ENCODE assay signal across 8 cellular contexts in the genomic region with DNA sequence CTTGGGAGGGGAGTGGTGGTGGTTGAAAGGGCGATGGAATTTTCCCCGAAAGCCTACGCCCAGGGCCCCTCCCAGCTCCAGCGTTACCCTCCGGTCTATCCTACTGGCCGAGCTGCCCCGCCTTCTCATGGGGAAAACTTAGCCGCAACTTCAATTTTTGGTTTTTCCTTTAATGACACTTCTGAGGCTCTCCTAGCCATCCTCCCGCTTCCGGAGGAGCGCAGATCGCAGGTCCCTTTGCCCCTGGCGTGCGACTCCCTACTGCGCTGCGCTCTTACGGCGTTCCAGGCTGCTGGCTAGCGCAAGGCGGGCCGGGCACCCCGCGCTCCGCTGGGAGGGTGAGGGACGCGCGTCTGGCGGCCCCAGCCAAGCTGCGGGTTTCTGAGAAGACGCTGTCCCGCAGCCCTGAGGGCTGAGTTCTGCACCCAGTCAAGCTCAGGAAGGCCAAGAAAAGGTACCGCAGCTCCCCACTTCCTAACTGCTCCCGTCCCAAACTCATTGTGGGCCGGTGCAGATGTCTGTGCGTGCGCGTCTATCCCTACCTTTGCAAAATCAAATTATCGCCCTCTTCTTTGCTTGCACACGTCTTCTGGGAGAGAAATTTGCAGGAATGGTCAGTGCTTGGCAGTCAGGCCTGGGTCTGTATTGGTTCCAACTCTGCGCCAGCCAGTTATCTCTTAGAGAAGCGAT. TPM values are rescaled to one million over a fixed set of nuclear protein-coding genes. Genes with fewer than 3 reads are reported as not detected.
A peak's percentile ranks its signal among the peaks of the same experiment; 100 is the strongest.
DNase-seq lines count a peak whose midpoint lies in the region; ATAC-seq and TF ChIP-seq lines count a peak whose summit lies in the region.

No MANE protein-coding gene starts in this region.

- TF ChIP-seq CTCF in neural cell (IDR thresholded peaks at IDR 0.05; ENCODE audit: poor library complexity, severe bottlenecking), result no peak

- peak; percentile 48 for ATAC-seq in GM21786 (IDR thresholded peaks at IDR 0.05; ENCODE audit: unreplicated experiment)

- H3K4me1 ChIP-seq in HUES6 (ENCODE audit: control insufficient read depth, insufficient read depth, low read length), result peaks cover 13% of the 10 kb centered on the region

- peak overlapping the region; percentile 62 for H3K4me2 ChIP-seq in neural cell (ENCODE audit: low read length)

- no peak for TF ChIP-seq RAD21 in neural cell (conservative IDR thresholded peaks at IDR 0.05)

- H3K9ac ChIP-seq in HUES6 (ENCODE audit: low read length) (peak overlapping the region; percentile 50), neural cell (ENCODE audit: low read length) (no peak overlapping the region)

- H3K4me3 ChIP-seq in HUES6 (ENCODE audit: low read depth, low read length) (peak overlapping the region; percentile 78), neural cell (ENCODE audit: low read length) (peak overlapping the region; percentile 67)

- DNase-seq in NCI-H2081 (lab: John Stamatoyannopoulos, UW) (peak; percentile 15 to 38), NCI-H2081 treated with DMSO at 0.1 percent for 48 hours (lab: John Stamatoyannopoulos, UW) (no peak), fibroblast of peridontal ligament (ENCODE audit: extremely low read depth) (peak; percentile 60), superior temporal gyrus (ENCODE audit: extremely low spot score) (no peak)
- peak; percentile 16 for DNase-seq in activated CD8-positive, alpha-beta memory T cell treated with anti-CD3 and anti-CD28 coated beads, Interleukin-2, amount 50 U/mL, for 4 hours

- H3F3A ChIP-seq in neural cell (ENCODE audit: insufficient read depth, low read length, poor library complexity, severe bottlenecking), result no peaks in the 10 kb centered on the region

- no peak for TF ChIP-seq EP300 in neural cell (conservative IDR thresholded peaks at IDR 0.05; ENCODE audit: poor library complexity, severe bottlenecking)

- H4K20me1 ChIP-seq in neural cell (ENCODE audit: insufficient read depth), result no peaks in the 10 kb centered on the region

- H3K27ac ChIP-seq in HUES6 (ENCODE audit: low read depth, low read length) (no peak overlapping the region), neural cell (ENCODE audit: low read length) (no peak overlapping the region)

- no peaks in the 10 kb centered on the region for H3K36me3 ChIP-seq in HUES6 (ENCODE audit: control insufficient read depth, insufficient read depth, low read length)
- H3K36me3 ChIP-seq in neural cell (ENCODE audit: insufficient read depth, low read length), result no peaks in the 10 kb centered on the region

- H3K9me2 ChIP-seq in neural cell (ENCODE audit: insufficient read depth, low read length), result no peaks in the 10 kb centered on the region

- no peaks in the 10 kb centered on the region for H3K9me3 ChIP-seq in HUES6 (ENCODE audit: control insufficient read depth, insufficient read depth, low read depth, low read length)
- H3K9me3 ChIP-seq in neural cell (ENCODE audit: low read length), result no peaks in the 10 kb centered on the region

- H2AFZ ChIP-seq in neural cell (ENCODE audit: low read depth, low read length), result no peak overlapping the region

- no peaks in the 10 kb centered on the region for H3K79me2 ChIP-seq in neural cell (replicated peaks; ENCODE audit: insufficient read depth, low read length)

- H3K27me3 ChIP-seq in HUES6 (ENCODE audit: control insufficient read depth, insufficient read depth, low read length) (peaks cover 41% of the 10 kb centered on the region), neural cell (ENCODE audit: insufficient read depth, low read depth, low read length) (peaks cover 42% of the 10 kb centered on the region)

TF ChIP-seq in neural cell, 6 proteins besides CTCF, POLR2A, EP300 and RAD21:
- TF ChIP-seq, protein P1, sequence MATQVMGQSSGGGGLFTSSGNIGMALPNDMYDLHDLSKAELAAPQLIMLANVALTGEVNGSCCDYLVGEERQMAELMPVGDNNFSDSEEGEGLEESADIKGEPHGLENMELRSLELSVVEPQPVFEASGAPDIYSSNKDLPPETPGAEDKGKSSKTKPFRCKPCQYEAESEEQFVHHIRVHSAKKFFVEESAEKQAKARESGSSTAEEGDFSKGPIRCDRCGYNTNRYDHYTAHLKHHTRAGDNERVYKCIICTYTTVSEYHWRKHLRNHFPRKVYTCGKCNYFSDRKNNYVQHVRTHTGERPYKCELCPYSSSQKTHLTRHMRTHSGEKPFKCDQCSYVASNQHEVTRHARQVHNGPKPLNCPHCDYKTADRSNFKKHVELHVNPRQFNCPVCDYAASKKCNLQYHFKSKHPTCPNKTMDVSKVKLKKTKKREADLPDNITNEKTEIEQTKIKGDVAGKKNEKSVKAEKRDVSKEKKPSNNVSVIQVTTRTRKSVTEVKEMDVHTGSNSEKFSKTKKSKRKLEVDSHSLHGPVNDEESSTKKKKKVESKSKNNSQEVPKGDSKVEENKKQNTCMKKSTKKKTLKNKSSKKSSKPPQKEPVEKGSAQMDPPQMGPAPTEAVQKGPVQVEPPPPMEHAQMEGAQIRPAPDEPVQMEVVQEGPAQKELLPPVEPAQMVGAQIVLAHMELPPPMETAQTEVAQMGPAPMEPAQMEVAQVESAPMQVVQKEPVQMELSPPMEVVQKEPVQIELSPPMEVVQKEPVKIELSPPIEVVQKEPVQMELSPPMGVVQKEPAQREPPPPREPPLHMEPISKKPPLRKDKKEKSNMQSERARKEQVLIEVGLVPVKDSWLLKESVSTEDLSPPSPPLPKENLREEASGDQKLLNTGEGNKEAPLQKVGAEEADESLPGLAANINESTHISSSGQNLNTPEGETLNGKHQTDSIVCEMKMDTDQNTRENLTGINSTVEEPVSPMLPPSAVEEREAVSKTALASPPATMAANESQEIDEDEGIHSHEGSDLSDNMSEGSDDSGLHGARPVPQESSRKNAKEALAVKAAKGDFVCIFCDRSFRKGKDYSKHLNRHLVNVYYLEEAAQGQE (IDR thresholded peaks at IDR 0.05; ENCODE audit: borderline replicate concordance), result no peak
- TF ChIP-seq MXI1 (conservative IDR thresholded peaks at IDR 0.05; ENCODE audit: poor library complexity, severe bottlenecking) (no peak), POLR2AphosphoS5 (IDR thresholded peaks at IDR 0.05) (no peak), EZH2 (IDR thresholded peaks at IDR 0.05; ENCODE audit: borderline replicate concordance, insufficient read depth, low read length, poor library complexity, severe bottlenecking) (no peak), SMC3 (conservative IDR thresholded peaks at IDR 0.05; ENCODE audit: poor library complexity) (no peak), TAF1 (IDR thresholded peaks at IDR 0.05; ENCODE audit: low read depth) (no peak)

RNA-seq across cellular contexts. Expression of gene IL15, which starts 0.5 kb away (rescaled TPM):
- 0.06 TPM in 1 of 2 replicates, not detected in the other for polyA plus RNA-seq in neural cell
- not detected in 2 replicates for polyA minus RNA-seq in neural cell

Comparison
In these comparisons a context has a peak if more than half of its experiments do, and no peak if none do; other contexts are left out.
1. DNase-seq: peak in NCI-H2081 (2 of 2), activated CD8-positive, alpha-beta memory T cell treated with anti-CD3 and anti-CD28 coated beads, Interleukin-2, amount 50 U/mL, for 4 hours (single experiment) and fibroblast of peridontal ligament (single experiment); none in NCI-H2081 treated with DMSO at 0.1 percent for 48 hours (single experiment) and superior temporal gyrus (single experiment).